ENCODE assay signal across 28 cellular contexts in genomic region chr7:118298771-118299170, GRCh38.
"Had no signal": no experiment of that assay in that cellular context is flagged by ENCODE, and none has a peak within 500 bp of the region (broad histone marks: within the 10 kb centered on the region; RNA-seq: fewer than 3 reads in every experiment).

No MANE protein-coding gene starts in this region.

- H3K27ac ChIP-seq: brain microvascular endothelial cell, coronary artery, esophagus muscularis mucosa, foreskin keratinocyte, gastroesophageal sphincter, heart right ventricle, hepatocyte, WERI-Rb-1 had no signal

- DNase-seq: activated B cell treated with CpG ODN at 0.5 μM for 24 hours; activated CD4-positive, alpha-beta T cell treated with anti-CD3 and anti-CD28 coated beads for 48 hours; activated CD4-positive, alpha-beta T cell treated with anti-CD3 and anti-CD28 coated beads, Interleukin-2, amount 50 U/mL, for 1 hour; activated CD4-positive, alpha-beta T cell treated with anti-CD3 and anti-CD28 coated beads, Interleukin-2, amount 50 U/mL, for 48 hours; activated CD8-positive, alpha-beta memory T cell treated with anti-CD3 and anti-CD28 coated beads for 24 hours; activated CD8-positive, alpha-beta T cell treated with anti-CD3 and anti-CD28 coated beads for 36 hours; activated effector memory CD4-positive, alpha-beta T cell treated with Interleukin-2 at 50 U/mL for 16 hours; activated gamma-delta T cell treated with Interleukin-2 at 50 U/mL for 16 hours; activated naive CD4-positive, alpha-beta T cell treated with anti-CD3 and anti-CD28 coated beads, Interleukin-2, amount 50 U/mL, for 16 hours; activated naive CD4-positive, alpha-beta T cell treated with Interleukin-2 at 50 U/mL for 16 hours; activated T-cell treated with anti-CD3 and anti-CD28 coated beads, Interleukin-2, amount 50 U/mL, for 4 hours; amniotic stem cell; anterior cingulate cortex; brain microvascular endothelial cell; dermis blood vessel endothelial cell; effector CD4-positive, alpha-beta T cell; effector memory CD8-positive, alpha-beta T cell; erythroblast; foreskin keratinocyte; heart right ventricle; T1000; WERI-Rb-1 had no signal

- H3K4me3 ChIP-seq: coronary artery, esophagus muscularis mucosa, gastroesophageal sphincter, heart right ventricle, hepatocyte had no signal

- ATAC-seq: activated CD4-positive, CD25-positive, alpha-beta regulatory T cell treated with anti-CD3 and anti-CD28 coated beads, Interleukin-2, amount 50 U/mL, for 24 hours; activated CD8-positive, alpha-beta T cell treated with anti-CD3 and anti-CD28 coated beads for 36 hours; activated T-cell treated with anti-CD3 and anti-CD28 coated beads, Interleukin-2, amount 50 U/mL, for 4 hours; activated T-helper 17 cell treated with anti-CD3 and anti-CD28 coated beads, Interleukin-2, amount 50 U/mL, for 72 hours; effector memory CD8-positive, alpha-beta T cell; foreskin keratinocyte; gastroesophageal sphincter; heart right ventricle had no signal

- H3K9me3 ChIP-seq: esophagus muscularis mucosa, gastroesophageal sphincter, heart right ventricle had no signal

- H3K27me3 ChIP-seq: brain microvascular endothelial cell, esophagus muscularis mucosa, foreskin keratinocyte, gastroesophageal sphincter, hepatocyte had no signal

- H3K4me1 ChIP-seq: esophagus muscularis mucosa, foreskin keratinocyte, gastroesophageal sphincter, heart right ventricle had no signal

- H3K36me3 ChIP-seq: brain microvascular endothelial cell, esophagus muscularis mucosa, gastroesophageal sphincter, heart right ventricle, WERI-Rb-1 had no signal
